Comparison of ENCODE assay signal across 10 cellular contexts in genomic region chr16:3780570-3780969, GRCh38.
DNase-seq lines count a peak whose midpoint lies in the region; ATAC-seq and TF ChIP-seq lines count a peak whose summit lies in the region.
"Had no signal": no experiment of that assay in that cellular context is flagged by ENCODE, and none has a peak within 500 bp of the region (broad histone marks: within the 10 kb centered on the region; RNA-seq: fewer than 3 reads in every experiment).

No MANE protein-coding gene starts in this region.

- CTCF ChIA-PET in HEK293T (lab: Yijun Ruan, JAX) (no interaction called here), T-cell (lab: Charles Lee) (no interaction called here)

- H3K27ac Mint-ChIP-seq in T-cell: no peak overlapping the region

- H3K4me3 Mint-ChIP-seq in T-cell: no peak overlapping the region

- peak; percentile 47 for DNase-seq in D341Med (ENCODE audit: low spot score)
- DNase-seq in HEK293T (ENCODE audit: extremely low spot score): peak; percentile 24
- DNase-seq in T-cell: peak in 5 of 34 experiments; percentile 4 to 15 (median 8)
- DNase-seq in kidney tubule cell (ENCODE audit: low spot score): peak; percentile 27
- no peak for DNase-seq in stimulated activated CD4-positive, alpha-beta T cell treated with anti-CD3 and anti-CD28 coated beads, Interleukin-4, amount 100 ng/mL, for 4 hours
- DNase-seq in C1 segment of cervical spinal cord (lab: John Stamatoyannopoulos, UW): no peak
- DNase-seq: gastrocnemius medialis, NCI-H524 treated with DMSO at 0.1 percent for 48 hours had no signal

- peaks cover 43% of the 10 kb centered on the region for H3K36me3 Mint-ChIP-seq in T-cell

- no peaks in the 10 kb centered on the region for H3K9me3 Mint-ChIP-seq in T-cell

- H3K4me1 Mint-ChIP-seq in T-cell: peaks cover 16 to 28% (median 23%) of the 10 kb centered on the region in 3 donors

- ATAC-seq in T-cell (replicated peaks in 1 of 4) (peak; percentile 24 to 75 (median 38)), HG02623 (IDR thresholded peaks at IDR 0.05; ENCODE audit: unreplicated experiment) (no peak), HG02759 (IDR thresholded peaks at IDR 0.05; ENCODE audit: unreplicated experiment) (no peak)
- ATAC-seq: gastrocnemius medialis had no signal

- H3K27me3 Mint-ChIP-seq in T-cell: no peaks in the 10 kb centered on the region

- POLR2A ChIA-PET in HEK293T (lab: Yijun Ruan, JAX) (no interaction called here), T-cell (lab: Charles Lee) (interaction anchor here in 1 of 2 donors (0.7 kb wide), 1 partner anchor 95 kb away, joined by 16 read pairs; no protein-coding TSS in a partner anchor)

TF ChIP-seq in HEK293T, 16 proteins besides CTCF, POLR2A, EP300 and RAD21:
- no peak for TF ChIP-seq ZNF384 (IDR thresholded peaks at IDR 0.05)
- no peak for TF ChIP-seq ARNT (IDR thresholded peaks at IDR 0.05)
- no peak for TF ChIP-seq NFRKB (IDR thresholded peaks at IDR 0.05)

Comparison
In these comparisons a context has a peak if more than half of its experiments do, and no peak if none do; other contexts are left out.
1. DNase-seq: peak in D341Med (single experiment), HEK293T (single experiment) and kidney tubule cell (single experiment); none in stimulated activated CD4-positive, alpha-beta T cell treated with anti-CD3 and anti-CD28 coated beads, Interleukin-4, amount 100 ng/mL, for 4 hours (0 of 2) and C1 segment of cervical spinal cord (0 of 14).
2. ATAC-seq: peak in T-cell (4 of 4); none in HG02623 (single experiment) and HG02759 (single experiment).